ENCODE assay signal across 14 cellular contexts in genomic region chr14:75470238-75470797, GRCh38. TPM values are rescaled to one million over a fixed set of nuclear protein-coding genes. Genes with fewer than 3 reads are reported as not detected.
A peak's percentile ranks its signal among the peaks of the same experiment; 100 is the strongest.
DNase-seq lines count a peak whose midpoint lies in the region; ATAC-seq and TF ChIP-seq lines count a peak whose summit lies in the region.
"Had no signal": no experiment of that assay in that cellular context is flagged by ENCODE, and none has a peak within 500 bp of the region (broad histone marks: within the 10 kb centered on the region; RNA-seq: fewer than 3 reads in every experiment).

No MANE protein-coding gene starts in this region.

- no peaks in the 10 kb centered on the region for H3K9me3 ChIP-seq in subcutaneous abdominal adipose tissue (ENCODE audit: control insufficient read depth in 5 of 5, low read length in 5 of 5)

- H3K9ac ChIP-seq in subcutaneous abdominal adipose tissue (ENCODE audit: low read length in 5 of 5), result no peak overlapping the region
- H3K9ac ChIP-seq: parathyroid adenoma had no signal

- no peak for TF ChIP-seq CTCF in GM12865 (IDR thresholded peaks at IDR 0.05; ENCODE audit: insufficient read depth, low read depth, low read length, missing control alignments)

- no peak overlapping the region for H3K4me3 ChIP-seq in GM12865 (ENCODE audit: low read depth, low read length)
- no peak overlapping the region for H3K4me3 ChIP-seq in subcutaneous abdominal adipose tissue (ENCODE audit: low read depth in 1 of 5, low read length in 5 of 5)

- peaks cover 12 to 70% (median 60%) of the 10 kb centered on the region in 5 donors for H3K36me3 ChIP-seq in subcutaneous abdominal adipose tissue (ENCODE audit: control insufficient read depth in 5 of 5, insufficient read depth in 5 of 5, low read length in 5 of 5)

- peak; percentile 36 for DNase-seq in GM12865 (ENCODE audit: low read depth)
- peak; percentile 32 for DNase-seq in NCI-H2196 treated with DMSO at 0.1 percent for 48 hours (lab: John Stamatoyannopoulos, UW; ENCODE audit: unreplicated experiment)
- DNase-seq in left lobe of liver (ENCODE audit: low spot score), result no peak
- DNase-seq in AG08395 (ENCODE audit: low spot score), result no peak
- DNase-seq: activated CD8-positive, alpha-beta memory T cell treated with anti-CD3 and anti-CD28 coated beads, Interleukin-2, amount 50 U/mL, for 4 hours; activated naive CD8-positive, alpha-beta T cell treated with anti-CD3 and anti-CD28 coated beads for 36 hours; endodermal cell; KG1; NCI-H187 had no signal

- no peaks in the 10 kb centered on the region for H3K27me3 ChIP-seq in subcutaneous abdominal adipose tissue (ENCODE audit: control insufficient read depth in 5 of 5, insufficient read depth in 4 of 5, low read length in 5 of 5)

- H3K27ac ChIP-seq in subcutaneous abdominal adipose tissue (ENCODE audit: low read depth, low read length), result peak overlapping the region; percentile 24
- H3K27ac ChIP-seq: parathyroid adenoma had no signal

- ATAC-seq in left lobe of liver (peak; percentile 5), GM19463 (IDR thresholded peaks at IDR 0.05; ENCODE audit: unreplicated experiment) (no peak), HG03469 (IDR thresholded peaks at IDR 0.05; ENCODE audit: unreplicated experiment) (no peak)

- H3K4me1 ChIP-seq in subcutaneous abdominal adipose tissue (ENCODE audit: control insufficient read depth in 5 of 5, insufficient read depth in 5 of 5, low read length in 5 of 5), result peaks cover 1 to 33% (median 24%) of the 10 kb centered on the region in 5 donors

RNA-seq across cellular contexts. Expression of gene JDP2, which starts 42.5 kb away (rescaled TPM):
- 12.8 TPM for total RNA-seq in left lobe of liver

RNA-seq across cellular contexts. Expression of gene BATF, which starts 52.0 kb away (rescaled TPM):
- total RNA-seq in left lobe of liver, result 1.4 TPM
- total RNA-seq: endodermal cell, H4 had no signal

Comparison
In these comparisons a context has a peak if more than half of its experiments do, and no peak if none do; other contexts are left out.
1. DNase-seq: peak in GM12865 (single experiment) and NCI-H2196 treated with DMSO at 0.1 percent for 48 hours (single experiment); none in left lobe of liver (single experiment) and AG08395 (single experiment).